1 cellular context compared by ENCODE assay signal in the genomic region with DNA sequence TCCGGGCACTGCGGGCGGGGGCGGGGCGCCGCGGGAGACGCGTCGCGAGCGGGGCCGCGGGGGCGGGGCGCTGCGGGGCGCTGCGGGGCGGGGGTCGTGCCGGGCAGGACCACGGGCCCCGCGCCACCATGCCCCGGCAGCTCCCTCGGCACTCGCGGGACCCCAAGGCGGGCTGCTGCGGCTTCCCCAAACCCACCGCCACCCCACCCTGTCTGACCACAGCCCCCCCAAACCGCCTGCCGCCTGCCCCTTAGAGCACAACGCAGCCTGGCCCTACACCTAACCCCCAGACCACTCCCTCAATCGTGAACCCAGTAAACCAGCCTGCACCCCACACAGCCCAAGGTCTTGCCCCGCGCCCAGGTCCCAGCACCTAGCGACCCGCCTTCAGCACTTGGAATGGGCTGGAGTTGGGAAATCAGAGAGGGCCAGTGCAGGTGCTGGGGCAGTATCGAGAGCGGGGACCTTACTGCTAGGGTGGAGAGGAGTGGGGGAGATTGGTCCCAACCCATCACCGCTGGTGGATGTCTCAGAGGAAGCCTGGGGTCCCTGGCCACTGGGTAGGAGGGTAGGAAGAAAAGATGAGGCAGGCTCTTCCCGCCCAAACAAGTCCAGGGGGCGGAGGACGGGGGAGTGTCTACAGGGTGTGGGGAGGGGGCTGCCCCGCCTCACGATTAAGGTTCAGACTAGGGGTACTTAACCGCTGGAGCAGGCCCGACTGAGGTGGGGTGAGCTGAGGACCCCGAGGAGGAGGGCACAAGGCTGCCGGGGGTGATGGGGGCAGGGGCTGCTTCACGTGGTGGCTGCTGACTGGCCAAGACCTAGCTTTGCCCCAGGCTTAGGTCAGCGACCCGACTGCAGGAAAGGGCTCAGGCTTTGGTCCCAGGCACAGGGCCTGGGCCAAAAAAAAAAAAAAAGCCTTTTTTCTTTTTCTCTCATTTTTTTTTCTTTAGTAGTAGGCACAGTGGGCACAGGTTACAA.
A peak's percentile ranks its signal among the peaks of the same experiment; 100 is the strongest.
TF ChIP-seq lines count a peak whose summit lies in the region.

No MANE protein-coding gene starts in this region.

TF ChIP-seq in HepG2, 621 proteins besides CTCF, POLR2A, EP300 and RAD21 (continued from another document and continues in another):
- TF ChIP-seq, protein P1, sequence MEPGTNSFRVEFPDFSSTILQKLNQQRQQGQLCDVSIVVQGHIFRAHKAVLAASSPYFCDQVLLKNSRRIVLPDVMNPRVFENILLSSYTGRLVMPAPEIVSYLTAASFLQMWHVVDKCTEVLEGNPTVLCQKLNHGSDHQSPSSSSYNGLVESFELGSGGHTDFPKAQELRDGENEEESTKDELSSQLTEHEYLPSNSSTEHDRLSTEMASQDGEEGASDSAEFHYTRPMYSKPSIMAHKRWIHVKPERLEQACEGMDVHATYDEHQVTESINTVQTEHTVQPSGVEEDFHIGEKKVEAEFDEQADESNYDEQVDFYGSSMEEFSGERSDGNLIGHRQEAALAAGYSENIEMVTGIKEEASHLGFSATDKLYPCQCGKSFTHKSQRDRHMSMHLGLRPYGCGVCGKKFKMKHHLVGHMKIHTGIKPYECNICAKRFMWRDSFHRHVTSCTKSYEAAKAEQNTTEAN (CRISPR knock-in tag; conservative IDR thresholded peaks at IDR 0.05) = no peak
- TF ChIP-seq, protein P2, sequence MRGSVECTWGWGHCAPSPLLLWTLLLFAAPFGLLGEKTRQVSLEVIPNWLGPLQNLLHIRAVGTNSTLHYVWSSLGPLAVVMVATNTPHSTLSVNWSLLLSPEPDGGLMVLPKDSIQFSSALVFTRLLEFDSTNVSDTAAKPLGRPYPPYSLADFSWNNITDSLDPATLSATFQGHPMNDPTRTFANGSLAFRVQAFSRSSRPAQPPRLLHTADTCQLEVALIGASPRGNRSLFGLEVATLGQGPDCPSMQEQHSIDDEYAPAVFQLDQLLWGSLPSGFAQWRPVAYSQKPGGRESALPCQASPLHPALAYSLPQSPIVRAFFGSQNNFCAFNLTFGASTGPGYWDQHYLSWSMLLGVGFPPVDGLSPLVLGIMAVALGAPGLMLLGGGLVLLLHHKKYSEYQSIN (CRISPR knock-in tag; IDR thresholded peaks at IDR 0.05; ENCODE audit: borderline replicate concordance) = no peak
- no peak for TF ChIP-seq EEA1 (CRISPR knock-in tag; IDR thresholded peaks at IDR 0.05; ENCODE audit: borderline replicate concordance)
- TF ChIP-seq, protein P3, sequence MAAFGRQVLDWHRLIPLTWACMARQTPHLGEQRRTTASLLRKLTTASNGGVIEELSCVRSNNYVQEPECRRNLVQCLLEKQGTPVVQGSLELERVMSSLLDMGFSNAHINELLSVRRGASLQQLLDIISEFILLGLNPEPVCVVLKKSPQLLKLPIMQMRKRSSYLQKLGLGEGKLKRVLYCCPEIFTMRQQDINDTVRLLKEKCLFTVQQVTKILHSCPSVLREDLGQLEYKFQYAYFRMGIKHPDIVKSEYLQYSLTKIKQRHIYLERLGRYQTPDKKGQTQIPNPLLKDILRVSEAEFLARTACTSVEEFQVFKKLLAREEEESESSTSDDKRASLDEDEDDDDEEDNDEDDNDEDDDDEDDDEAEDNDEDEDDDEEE (CRISPR knock-in tag; IDR thresholded peaks at IDR 0.05) = no peak
- no peak for TF ChIP-seq U2AF1 (optimal IDR thresholded peaks at IDR 0.05; ENCODE audit: low read depth, low read length)
- no peak for TF ChIP-seq ZBTB38 (CRISPR knock-in tag; IDR thresholded peaks at IDR 0.05)
- no peak for TF ChIP-seq ZKSCAN1 (IDR thresholded peaks at IDR 0.05; ENCODE audit: low read length)
- no peak for TF ChIP-seq ARNT (IDR thresholded peaks at IDR 0.05)
- TF ChIP-seq, protein P4, sequence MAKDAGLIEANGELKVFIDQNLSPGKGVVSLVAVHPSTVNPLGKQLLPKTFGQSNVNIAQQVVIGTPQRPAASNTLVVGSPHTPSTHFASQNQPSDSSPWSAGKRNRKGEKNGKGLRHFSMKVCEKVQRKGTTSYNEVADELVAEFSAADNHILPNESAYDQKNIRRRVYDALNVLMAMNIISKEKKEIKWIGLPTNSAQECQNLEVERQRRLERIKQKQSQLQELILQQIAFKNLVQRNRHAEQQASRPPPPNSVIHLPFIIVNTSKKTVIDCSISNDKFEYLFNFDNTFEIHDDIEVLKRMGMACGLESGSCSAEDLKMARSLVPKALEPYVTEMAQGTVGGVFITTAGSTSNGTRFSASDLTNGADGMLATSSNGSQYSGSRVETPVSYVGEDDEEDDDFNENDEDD (CRISPR knock-in tag; IDR thresholded peaks at IDR 0.05; ENCODE audit: borderline replicate concordance) = peak; percentile 47; the same call in 1 of the 2 replicates
- TF ChIP-seq POGZ (CRISPR knock-in tag; IDR thresholded peaks at IDR 0.05) = no peak
- no peak for TF ChIP-seq RFXANK (CRISPR knock-in tag; IDR thresholded peaks at IDR 0.05)
- TF ChIP-seq ASH2L (IDR thresholded peaks at IDR 0.05; ENCODE audit: insufficient read length, low read depth, low read length) = peak; percentile 4
- no peak for TF ChIP-seq RFX3 (CRISPR knock-in tag; IDR thresholded peaks at IDR 0.05)
- TF ChIP-seq RFXAP (CRISPR knock-in tag; IDR thresholded peaks at IDR 0.05; ENCODE audit: borderline replicate concordance) = no peak
- no peak for TF ChIP-seq ZSCAN12 (CRISPR knock-in tag; IDR thresholded peaks at IDR 0.05)
- TF ChIP-seq BHLHE40 (IDR thresholded peaks at IDR 0.05; ENCODE audit: low read length) = no peak
- no peak for TF ChIP-seq ZNF224 (CRISPR knock-in tag; IDR thresholded peaks at IDR 0.05)
- TF ChIP-seq ZNF567 (CRISPR knock-in tag; IDR thresholded peaks at IDR 0.05; ENCODE audit: borderline replicate concordance) = no peak
- TF ChIP-seq, protein P5, sequence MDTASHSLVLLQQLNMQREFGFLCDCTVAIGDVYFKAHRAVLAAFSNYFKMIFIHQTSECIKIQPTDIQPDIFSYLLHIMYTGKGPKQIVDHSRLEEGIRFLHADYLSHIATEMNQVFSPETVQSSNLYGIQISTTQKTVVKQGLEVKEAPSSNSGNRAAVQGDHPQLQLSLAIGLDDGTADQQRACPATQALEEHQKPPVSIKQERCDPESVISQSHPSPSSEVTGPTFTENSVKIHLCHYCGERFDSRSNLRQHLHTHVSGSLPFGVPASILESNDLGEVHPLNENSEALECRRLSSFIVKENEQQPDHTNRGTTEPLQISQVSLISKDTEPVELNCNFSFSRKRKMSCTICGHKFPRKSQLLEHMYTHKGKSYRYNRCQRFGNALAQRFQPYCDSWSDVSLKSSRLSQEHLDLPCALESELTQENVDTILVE (CRISPR knock-in tag; IDR thresholded peaks at IDR 0.05) = no peak
- TF ChIP-seq, protein P6, sequence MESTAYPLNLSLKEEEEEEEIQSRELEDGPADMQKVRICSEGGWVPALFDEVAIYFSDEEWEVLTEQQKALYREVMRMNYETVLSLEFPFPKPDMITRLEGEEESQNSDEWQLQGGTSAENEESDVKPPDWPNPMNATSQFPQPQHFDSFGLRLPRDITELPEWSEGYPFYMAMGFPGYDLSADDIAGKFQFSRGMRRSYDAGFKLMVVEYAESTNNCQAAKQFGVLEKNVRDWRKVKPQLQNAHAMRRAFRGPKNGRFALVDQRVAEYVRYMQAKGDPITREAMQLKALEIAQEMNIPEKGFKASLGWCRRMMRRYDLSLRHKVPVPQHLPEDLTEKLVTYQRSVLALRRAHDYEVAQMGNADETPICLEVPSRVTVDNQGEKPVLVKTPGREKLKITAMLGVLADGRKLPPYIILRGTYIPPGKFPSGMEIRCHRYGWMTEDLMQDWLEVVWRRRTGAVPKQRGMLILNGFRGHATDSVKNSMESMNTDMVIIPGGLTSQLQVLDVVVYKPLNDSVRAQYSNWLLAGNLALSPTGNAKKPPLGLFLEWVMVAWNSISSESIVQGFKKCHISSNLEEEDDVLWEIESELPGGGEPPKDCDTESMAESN (CRISPR knock-in tag; conservative IDR thresholded peaks at IDR 0.05) = peak; percentile 8; the same call in 1 of the 2 replicates
- TF ChIP-seq WIZ (CRISPR knock-in tag; IDR thresholded peaks at IDR 0.05) = no peak
- no peak for TF ChIP-seq ZNF234 (CRISPR knock-in tag; conservative IDR thresholded peaks at IDR 0.05)
- TF ChIP-seq, protein P7, sequence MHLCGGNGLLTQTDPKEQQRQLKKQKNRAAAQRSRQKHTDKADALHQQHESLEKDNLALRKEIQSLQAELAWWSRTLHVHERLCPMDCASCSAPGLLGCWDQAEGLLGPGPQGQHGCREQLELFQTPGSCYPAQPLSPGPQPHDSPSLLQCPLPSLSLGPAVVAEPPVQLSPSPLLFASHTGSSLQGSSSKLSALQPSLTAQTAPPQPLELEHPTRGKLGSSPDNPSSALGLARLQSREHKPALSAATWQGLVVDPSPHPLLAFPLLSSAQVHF (CRISPR knock-in tag; IDR thresholded peaks at IDR 0.05) = no peak
- TF ChIP-seq, protein P8, sequence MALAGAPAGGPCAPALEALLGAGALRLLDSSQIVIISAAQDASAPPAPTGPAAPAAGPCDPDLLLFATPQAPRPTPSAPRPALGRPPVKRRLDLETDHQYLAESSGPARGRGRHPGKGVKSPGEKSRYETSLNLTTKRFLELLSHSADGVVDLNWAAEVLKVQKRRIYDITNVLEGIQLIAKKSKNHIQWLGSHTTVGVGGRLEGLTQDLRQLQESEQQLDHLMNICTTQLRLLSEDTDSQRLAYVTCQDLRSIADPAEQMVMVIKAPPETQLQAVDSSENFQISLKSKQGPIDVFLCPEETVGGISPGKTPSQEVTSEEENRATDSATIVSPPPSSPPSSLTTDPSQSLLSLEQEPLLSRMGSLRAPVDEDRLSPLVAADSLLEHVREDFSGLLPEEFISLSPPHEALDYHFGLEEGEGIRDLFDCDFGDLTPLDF (CRISPR knock-in tag; IDR thresholded peaks at IDR 0.05) = 0 out of 2 replicates have a peak, but pooled peaks have one; percentile 14
- no peak for TF ChIP-seq SOX6 (IDR thresholded peaks at IDR 0.05)
- no peak for TF ChIP-seq SOX6 (CRISPR knock-in tag; IDR thresholded peaks at IDR 0.05)
- TF ChIP-seq ZNF501 (CRISPR knock-in tag; IDR thresholded peaks at IDR 0.05) = no peak
- TF ChIP-seq NONO (IDR thresholded peaks at IDR 0.05) = no peak
- no peak for TF ChIP-seq NONO (CRISPR knock-in tag; conservative IDR thresholded peaks at IDR 0.05)
- TF ChIP-seq ZNF761 (CRISPR knock-in tag; conservative IDR thresholded peaks at IDR 0.05) = no peak
- TF ChIP-seq, protein P9, sequence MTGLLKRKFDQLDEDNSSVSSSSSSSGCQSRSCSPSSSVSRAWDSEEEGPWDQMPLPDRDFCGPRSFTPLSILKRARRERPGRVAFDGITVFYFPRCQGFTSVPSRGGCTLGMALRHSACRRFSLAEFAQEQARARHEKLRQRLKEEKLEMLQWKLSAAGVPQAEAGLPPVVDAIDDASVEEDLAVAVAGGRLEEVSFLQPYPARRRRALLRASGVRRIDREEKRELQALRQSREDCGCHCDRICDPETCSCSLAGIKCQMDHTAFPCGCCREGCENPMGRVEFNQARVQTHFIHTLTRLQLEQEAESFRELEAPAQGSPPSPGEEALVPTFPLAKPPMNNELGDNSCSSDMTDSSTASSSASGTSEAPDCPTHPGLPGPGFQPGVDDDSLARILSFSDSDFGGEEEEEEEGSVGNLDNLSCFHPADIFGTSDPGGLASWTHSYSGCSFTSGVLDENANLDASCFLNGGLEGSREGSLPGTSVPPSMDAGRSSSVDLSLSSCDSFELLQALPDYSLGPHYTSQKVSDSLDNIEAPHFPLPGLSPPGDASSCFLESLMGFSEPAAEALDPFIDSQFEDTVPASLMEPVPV (CRISPR knock-in tag; IDR thresholded peaks at IDR 0.05) = no peak
- no peak for TF ChIP-seq ADNP (CRISPR knock-in tag; IDR thresholded peaks at IDR 0.05)
- TF ChIP-seq, protein P10, sequence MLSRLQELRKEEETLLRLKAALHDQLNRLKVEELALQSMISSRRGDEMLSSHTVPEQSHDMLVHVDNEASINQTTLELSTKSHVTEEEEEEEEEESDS (CRISPR knock-in tag; IDR thresholded peaks at IDR 0.05; ENCODE audit: borderline replicate concordance) = no peak
- TF ChIP-seq ZNF343 (CRISPR knock-in tag; IDR thresholded peaks at IDR 0.05) = no peak
- no peak for TF ChIP-seq HOXA9 (CRISPR knock-in tag; IDR thresholded peaks at IDR 0.05; ENCODE audit: borderline replicate concordance)
- TF ChIP-seq, protein P11, sequence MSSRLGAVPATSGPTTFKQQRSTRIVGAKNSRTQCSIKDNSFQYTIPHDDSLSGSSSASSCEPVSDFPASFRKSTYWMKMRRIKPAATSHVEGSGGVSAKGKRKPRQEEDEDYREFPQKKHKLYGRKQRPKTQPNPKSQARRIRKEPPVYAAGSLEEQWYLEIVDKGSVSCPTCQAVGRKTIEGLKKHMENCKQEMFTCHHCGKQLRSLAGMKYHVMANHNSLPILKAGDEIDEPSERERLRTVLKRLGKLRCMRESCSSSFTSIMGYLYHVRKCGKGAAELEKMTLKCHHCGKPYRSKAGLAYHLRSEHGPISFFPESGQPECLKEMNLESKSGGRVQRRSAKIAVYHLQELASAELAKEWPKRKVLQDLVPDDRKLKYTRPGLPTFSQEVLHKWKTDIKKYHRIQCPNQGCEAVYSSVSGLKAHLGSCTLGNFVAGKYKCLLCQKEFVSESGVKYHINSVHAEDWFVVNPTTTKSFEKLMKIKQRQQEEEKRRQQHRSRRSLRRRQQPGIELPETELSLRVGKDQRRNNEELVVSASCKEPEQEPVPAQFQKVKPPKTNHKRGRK (CRISPR knock-in tag; IDR thresholded peaks at IDR 0.05) = no peak
- TF ChIP-seq, protein P12, sequence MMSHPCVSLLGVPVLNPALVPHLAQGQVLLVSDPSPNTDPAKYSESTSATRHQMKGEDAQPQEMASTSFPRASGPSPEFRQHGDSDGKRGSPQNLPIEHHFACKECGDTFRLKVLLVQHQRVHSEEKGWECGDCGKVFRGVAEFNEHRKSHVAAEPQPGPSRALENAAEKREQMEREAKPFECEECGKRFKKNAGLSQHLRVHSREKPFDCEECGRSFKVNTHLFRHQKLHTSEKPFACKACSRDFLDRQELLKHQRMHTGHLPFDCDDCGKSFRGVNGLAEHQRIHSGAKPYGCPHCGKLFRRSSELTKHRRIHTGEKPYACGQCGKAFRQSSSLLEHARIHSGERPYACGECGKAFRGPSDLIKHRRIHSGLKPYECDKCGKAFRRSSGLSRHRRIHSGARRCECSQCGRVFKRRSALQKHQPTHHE (CRISPR knock-in tag; IDR thresholded peaks at IDR 0.05; ENCODE audit: borderline replicate concordance) = no peak
- no peak for TF ChIP-seq ZNF468 (CRISPR knock-in tag; IDR thresholded peaks at IDR 0.05)
- no peak for TF ChIP-seq KMT2A (CRISPR knock-in tag; IDR thresholded peaks at IDR 0.05)
- no peak for TF ChIP-seq ZNF337 (CRISPR knock-in tag; IDR thresholded peaks at IDR 0.05; ENCODE audit: borderline replicate concordance, low read depth)
- TF ChIP-seq XRCC5 (optimal IDR thresholded peaks at IDR 0.05; ENCODE audit: low read length) = no peak
- no peak for TF ChIP-seq GLI4 (CRISPR knock-in tag; IDR thresholded peaks at IDR 0.05; ENCODE audit: borderline replicate concordance)
- no peak for TF ChIP-seq NPAS2 (CRISPR knock-in tag; IDR thresholded peaks at IDR 0.05; ENCODE audit: borderline replicate concordance)
- no peak for TF ChIP-seq FOXJ3 (CRISPR knock-in tag; IDR thresholded peaks at IDR 0.05; ENCODE audit: borderline replicate concordance)
- TF ChIP-seq GPN1 (CRISPR knock-in tag; IDR thresholded peaks at IDR 0.05; ENCODE audit: borderline replicate concordance) = no peak
- TF ChIP-seq, protein P13, sequence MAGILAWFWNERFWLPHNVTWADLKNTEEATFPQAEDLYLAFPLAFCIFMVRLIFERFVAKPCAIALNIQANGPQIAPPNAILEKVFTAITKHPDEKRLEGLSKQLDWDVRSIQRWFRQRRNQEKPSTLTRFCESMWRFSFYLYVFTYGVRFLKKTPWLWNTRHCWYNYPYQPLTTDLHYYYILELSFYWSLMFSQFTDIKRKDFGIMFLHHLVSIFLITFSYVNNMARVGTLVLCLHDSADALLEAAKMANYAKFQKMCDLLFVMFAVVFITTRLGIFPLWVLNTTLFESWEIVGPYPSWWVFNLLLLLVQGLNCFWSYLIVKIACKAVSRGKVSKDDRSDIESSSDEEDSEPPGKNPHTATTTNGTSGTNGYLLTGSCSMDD (CRISPR knock-in tag; IDR thresholded peaks at IDR 0.05) = no peak
- TF ChIP-seq BRD4 (CRISPR knock-in tag; IDR thresholded peaks at IDR 0.05) = no peak
- TF ChIP-seq NFRKB (IDR thresholded peaks at IDR 0.05) = no peak
- peak; percentile 5; the same call in 1 of the 2 replicates for TF ChIP-seq KDM5B (CRISPR knock-in tag; IDR thresholded peaks at IDR 0.05; ENCODE audit: borderline replicate concordance)
- no peak for TF ChIP-seq ZNF138 (CRISPR knock-in tag; IDR thresholded peaks at IDR 0.05; ENCODE audit: low read depth)
